ENCODE assay signal across 8 cellular contexts in genomic region chr1:179883040-179883501, GRCh38.
DNase-seq lines count a peak whose midpoint lies in the region; ATAC-seq lines count a peak whose summit lies in the region.

No MANE protein-coding gene starts in this region.

- H3K36me3 ChIP-seq in muscle layer of duodenum (ENCODE audit: control insufficient read depth in 1 of 2, insufficient read depth in 2 of 2, low read length in 2 of 2) = peaks cover 8 to 26% of the 10 kb centered on the region in 2 donors

- H3K36me3 Mint-ChIP-seq in dendritic cell treated with granulocyte-macrophage colony-stimulating factor and Interleukin-4, amounts not matched to agents 40 ng/mL and 50 ng/mL, for 4 days (ENCODE audit: low read depth) = peaks cover 36% of the 10 kb centered on the region

- peaks cover 13 to 50% of the 10 kb centered on the region in 2 donors for H3K4me1 ChIP-seq in muscle layer of duodenum (ENCODE audit: control insufficient read depth in 1 of 2, insufficient read depth in 2 of 2, low read length in 2 of 2)

- H3K9me3 ChIP-seq in muscle layer of duodenum (ENCODE audit: control insufficient read depth in 1 of 2, low read length in 2 of 2) = no peaks in the 10 kb centered on the region

- H3K4me1 Mint-ChIP-seq in dendritic cell treated with granulocyte-macrophage colony-stimulating factor and Interleukin-4, amounts not matched to agents 40 ng/mL and 50 ng/mL, for 4 days (ENCODE audit: low read depth) = peaks cover 28% of the 10 kb centered on the region

- no peaks in the 10 kb centered on the region for H3K27me3 ChIP-seq in muscle layer of duodenum (ENCODE audit: low read depth, low read length)

- ATAC-seq in GM21717 (IDR thresholded peaks at IDR 0.05; ENCODE audit: unreplicated experiment) = peak; percentile 16
- ATAC-seq in HG02642 (IDR thresholded peaks at IDR 0.05; ENCODE audit: poor library complexity, unreplicated experiment) = no peak
- ATAC-seq in HG02840 (IDR thresholded peaks at IDR 0.05; ENCODE audit: low FRiP score, unreplicated experiment) = no peak

- peak overlapping the region; percentile 98 for H3K27ac Mint-ChIP-seq in dendritic cell treated with granulocyte-macrophage colony-stimulating factor and Interleukin-4, amounts not matched to agents 40 ng/mL and 50 ng/mL, for 4 days

- peak overlapping the region; percentile 96 for H3K27ac ChIP-seq in muscle layer of duodenum (ENCODE audit: low read length)

- peak overlapping the region; percentile 73 to 98 for H3K4me3 ChIP-seq in muscle layer of duodenum (ENCODE audit: low read depth in 1 of 2, low read length in 2 of 2)

- H3K4me3 Mint-ChIP-seq in dendritic cell treated with granulocyte-macrophage colony-stimulating factor and Interleukin-4, amounts not matched to agents 40 ng/mL and 50 ng/mL, for 4 days = peak overlapping the region; percentile 85

- no peaks in the 10 kb centered on the region for H3K27me3 Mint-ChIP-seq in dendritic cell treated with granulocyte-macrophage colony-stimulating factor and Interleukin-4, amounts not matched to agents 40 ng/mL and 50 ng/mL, for 4 days

- intact Hi-C loops in dendritic cell treated with granulocyte-macrophage colony-stimulating factor and Interleukin-4, amounts not matched to agents 40 ng/mL and 50 ng/mL, for 4 days (cut with micrococcal nuclease) = loop anchor here (2.0 to 10.0 kb wide), 2 partner anchors 72 to 272 kb away; partner anchors contain the start of genes CEP350 and QSOX1

- DNase-seq in GM03348 (ENCODE audit: low spot score) (peak; percentile 53), NOMO-1 treated with dmso at 0.1 percent for 144 hours (lab: John Stamatoyannopoulos, UW; ENCODE audit: unreplicated experiment) (peak; percentile 86)
- DNase-seq in stimulated activated CD4-positive, alpha-beta T cell treated with anti-CD3 and anti-CD28 coated beads, Interleukin-15, amount 100 ng/mL, for 24 hours = no peak

- no peaks in the 10 kb centered on the region for H3K9me3 Mint-ChIP-seq in dendritic cell treated with granulocyte-macrophage colony-stimulating factor and Interleukin-4, amounts not matched to agents 40 ng/mL and 50 ng/mL, for 4 days
